8 cellular contexts compared by ENCODE assay signal in genomic region chr13:112587767-112588489, GRCh38. TPM values are rescaled to one million over a fixed set of nuclear protein-coding genes. Genes with fewer than 3 reads are reported as not detected.
DNase-seq lines count a peak whose midpoint lies in the region; ATAC-seq, FAIRE-seq and TF ChIP-seq lines count a peak whose summit lies in the region.

Gene TUBGCP3, minus strand, starts transcription at chr13:112588153. Its CDS starts 173 bp downstream, at chr13:112587980.

- peaks cover 4% of the 10 kb centered on the region for H3K36me3 Mint-ChIP-seq in activated B cell treated with CpG ODN at 0.5 μM for 24 hours (ENCODE audit: low read depth)

- POLR2A ChIA-PET in activated B cell treated with CpG ODN at 0.5 μM for 24 hours (lab: Charles Lee): interaction anchor here (1.4 to 2.2 kb wide), 3 partner anchors 14 to 101 kb away, joined by 3 to 5 read pairs (median 4); no protein-coding TSS in a partner anchor

- ATAC-seq in GM18858 (IDR thresholded peaks at IDR 0.05; ENCODE audit: unreplicated experiment) (peak; percentile 61), HG03064 (IDR thresholded peaks at IDR 0.05; ENCODE audit: low read depth, unreplicated experiment) (peak; percentile 67), activated B cell treated with CpG ODN at 0.5 μM for 24 hours (ENCODE audit: low read depth) (peak; percentile 82)

- no peaks in the 10 kb centered on the region for H3K9me3 Mint-ChIP-seq in activated B cell treated with CpG ODN at 0.5 μM for 24 hours

- peak; percentile 68 for DNase-seq in NCI-H2196 (lab: John Stamatoyannopoulos, UW; ENCODE audit: unreplicated experiment)
- peak; percentile 76 for DNase-seq in activated B cell treated with CpG ODN at 0.5 μM for 24 hours
- DNase-seq in bronchial epithelial cell (ENCODE audit: low read depth): peak; percentile 45
- DNase-seq in inferior parietal cortex (ENCODE audit: extremely low spot score): peak; percentile 79
- peak; percentile 97 for DNase-seq in spleen

- H3K27ac Mint-ChIP-seq in activated B cell treated with CpG ODN at 0.5 μM for 24 hours: peak within 1 kb of the TSS; percentile 91

- H3K9me3 ChIP-seq in spleen: no peaks in the 10 kb centered on the region

- 0 to 1% (median 0%) methylated on average over 55 to 77 of the region's 77 CpGs for WGBS in spleen, 5 donors

- TF ChIP-seq CTCF in activated B cell treated with CpG ODN at 0.5 μM for 24 hours (IDR thresholded peaks at IDR 0.05): no peak
- TF ChIP-seq CTCF in bronchial epithelial cell (IDR thresholded peaks at IDR 0.05; ENCODE audit: insufficient read depth, low read length, severe bottlenecking): peak; percentile 8
- TF ChIP-seq CTCF in spleen (IDR thresholded peaks at IDR 0.05 in 8 of 11, conservative IDR thresholded peaks at IDR 0.05 in 3 of 11): peak in 5 of 11 experiments; percentile 15 to 58 (median 50)

- no peaks in the 10 kb centered on the region for H3K27me3 ChIP-seq in ACC112 (ENCODE audit: insufficient read depth, low read length)
- H3K27me3 ChIP-seq in bronchial epithelial cell (ENCODE audit: control insufficient read depth, insufficient read depth, low read length): no peaks in the 10 kb centered on the region
- H3K27me3 ChIP-seq in spleen (replicated peaks in 1 of 7): no peaks in the 10 kb centered on the region

- H3K27ac ChIP-seq in ACC112 (ENCODE audit: low read depth, low read length) (peak within 1 kb of the TSS; percentile 85), spleen (peak within 1 kb of the TSS; percentile 89 to 99 (median 96))

- H3K4me1 Mint-ChIP-seq in activated B cell treated with CpG ODN at 0.5 μM for 24 hours: peaks cover 37% of the 10 kb centered on the region

- no peak for TF ChIP-seq POLR2A in spleen (IDR thresholded peaks at IDR 0.05)

- peaks cover 38% of the 10 kb centered on the region for H3K79me2 ChIP-seq in ACC112 (ENCODE audit: control insufficient read depth, insufficient read depth, low read length, unreplicated experiment)

- H3K4me1 ChIP-seq in ACC112 (ENCODE audit: control insufficient read depth, insufficient read depth, low read length, unreplicated experiment) (peaks cover 9% of the 10 kb centered on the region), spleen (peaks cover 14 to 59% (median 49%) of the 10 kb centered on the region in 6 donors)

- peak within 1 kb of the TSS; percentile 94 for H3K4me3 Mint-ChIP-seq in activated B cell treated with CpG ODN at 0.5 μM for 24 hours

- intact Hi-C loops in activated B cell treated with CpG ODN at 0.5 μM for 24 hours (cut with micrococcal nuclease) (loop anchor here (1.0 to 10.0 kb wide), 6 partner anchors 18 to 1873 kb away; partner anchors contain the start of genes ATP11A, CUL4A, ING1 and LAMP1), spleen (cut with DNase I; ENCODE audit: low total_unique reads) (no loop called here)

- H3K36me3 ChIP-seq in ACC112 (ENCODE audit: insufficient read depth, low read length) (no peaks in the 10 kb centered on the region), bronchial epithelial cell (ENCODE audit: control insufficient read depth, insufficient read depth, low read length) (no peaks in the 10 kb centered on the region), spleen (no peaks in the 10 kb centered on the region)

- H3K27me3 Mint-ChIP-seq in activated B cell treated with CpG ODN at 0.5 μM for 24 hours: peaks cover 5% of the 10 kb centered on the region

- no peak for FAIRE-seq in bronchial epithelial cell (lab: Jason Lieb, UNC)

- CTCF ChIA-PET in activated B cell treated with CpG ODN at 0.5 μM for 24 hours (lab: Charles Lee): interaction anchor here (1.0 to 1.2 kb wide), 2 partner anchors 15 to 18 kb away, joined by 3 to 6 read pairs; no protein-coding TSS in a partner anchor

- H3K4me3 ChIP-seq in ACC112 (ENCODE audit: low read depth, low read length) (peak within 1 kb of the TSS; percentile 84), bronchial epithelial cell (ENCODE audit: low read depth, low read length) (peak within 1 kb of the TSS; percentile 100), spleen (peak within 1 kb of the TSS; percentile 95 to 100 (median 99))

- H2AFZ ChIP-seq in ACC112 (ENCODE audit: low read length, unreplicated experiment): peak within 1 kb of the TSS; percentile 83

RNA-seq across cellular contexts. Expression of gene TUBGCP3, which starts in this region (rescaled TPM):
- total RNA-seq in activated B cell treated with CpG ODN at 0.5 μM for 24 hours (47.9 and 57.4 TPM in 2 replicates), bronchial epithelial cell (17.6 and 18.4 TPM in 2 replicates), spleen (10 to 100 TPM; 35.3 to 69.8 (median 55.1) TPM)
- 10 to 100 TPM in 2 of 3 donors, 1 to 10 TPM in 1; 9.1 to 14.9 (median 11.3) TPM for polyA plus RNA-seq in spleen

Comparison
In these comparisons a context has a peak if more than half of its experiments do, and no peak if none do; other contexts are left out.
1. Peak in every context shown above with its lines: DNase-seq, ATAC-seq, H3K4me3 ChIP-seq and H3K27ac ChIP-seq.
2. DNase-seq: peak in every context shown above with its lines; median percentile 97 in spleen; 79 in inferior parietal cortex; 76 in activated B cell treated with CpG ODN at 0.5 μM for 24 hours; 68 in NCI-H2196; 45 in bronchial epithelial cell.